Comparison of ENCODE assay signal across 9 cellular contexts in genomic region chr1:208731976-208732821, GRCh38.
DNase-seq lines count a peak whose midpoint lies in the region; ATAC-seq and TF ChIP-seq lines count a peak whose summit lies in the region.
"Had no signal": no experiment of that assay in that cellular context is flagged by ENCODE, and none has a peak within 500 bp of the region (broad histone marks: within the 10 kb centered on the region; RNA-seq: fewer than 3 reads in every experiment).

No MANE protein-coding gene starts in this region.

- peaks cover 14% of the 10 kb centered on the region for H3K27me3 Mint-ChIP-seq in stimulated activated naive CD8-positive, alpha-beta T cell treated with anti-CD3 and anti-CD28 coated beads, Interleukin-15, amount 100 ng/mL, for 72 hours
- no peaks in the 10 kb centered on the region for H3K27me3 Mint-ChIP-seq in natural killer cell (ENCODE audit: low read depth in 2 of 2)

- H3K4me3 Mint-ChIP-seq in stimulated activated naive CD8-positive, alpha-beta T cell treated with anti-CD3 and anti-CD28 coated beads, Interleukin-15, amount 100 ng/mL, for 72 hours: peak overlapping the region; percentile 26 to 52
- H3K4me3 Mint-ChIP-seq in natural killer cell: peak overlapping the region; percentile 26
- H3K4me3 Mint-ChIP-seq: nephron had no signal

- H3K36me3 Mint-ChIP-seq in natural killer cell: no peaks in the 10 kb centered on the region

- no peak for DNase-seq in stimulated activated naive CD8-positive, alpha-beta T cell treated with anti-CD3 and anti-CD28 coated beads, Interleukin-15, amount 100 ng/mL, for 72 hours
- DNase-seq in stimulated activated naive CD8-positive, alpha-beta T cell treated with anti-CD3 and anti-CD28 coated beads, Interleukin-15, Interleukin-2, amounts not matched to agents 100 U/mL and 50 U/mL, for 24 hours: no peak
- DNase-seq in NCI-H774 (lab: John Stamatoyannopoulos, UW) (peak; percentile 70), natural killer cell (no peak), D341Med (ENCODE audit: low spot score) (no peak), HT-29 (ENCODE audit: low spot score) (no peak), amniotic stem cell (lab: John Stamatoyannopoulos, UW) (no peak)

- peaks cover 7% of the 10 kb centered on the region for H3K4me1 Mint-ChIP-seq in stimulated activated naive CD8-positive, alpha-beta T cell treated with anti-CD3 and anti-CD28 coated beads, Interleukin-15, amount 100 ng/mL, for 72 hours
- peaks cover 7 to 12% of the 10 kb centered on the region in 2 donors for H3K4me1 Mint-ChIP-seq in natural killer cell

- no peak for TF ChIP-seq CTCF in natural killer cell (IDR thresholded peaks at IDR 0.05)

- H3K27ac Mint-ChIP-seq in stimulated activated naive CD8-positive, alpha-beta T cell treated with anti-CD3 and anti-CD28 coated beads, Interleukin-15, amount 100 ng/mL, for 72 hours: no peak overlapping the region
- H3K27ac Mint-ChIP-seq in natural killer cell: no peak overlapping the region
- H3K27ac Mint-ChIP-seq: nephron had no signal

- no peaks in the 10 kb centered on the region for H3K9me3 Mint-ChIP-seq in stimulated activated naive CD8-positive, alpha-beta T cell treated with anti-CD3 and anti-CD28 coated beads, Interleukin-15, amount 100 ng/mL, for 72 hours
- H3K9me3 Mint-ChIP-seq in natural killer cell: no peaks in the 10 kb centered on the region
- H3K9me3 Mint-ChIP-seq: nephron had no signal

- ATAC-seq in stimulated activated naive CD8-positive, alpha-beta T cell treated with anti-CD3 and anti-CD28 coated beads, Interleukin-15, amount 100 ng/mL, for 72 hours: no peak
- no peak for ATAC-seq in stimulated activated naive CD8-positive, alpha-beta T cell treated with anti-CD3 and anti-CD28 coated beads, Interleukin-15, Interleukin-2, amounts not matched to agents 100 U/mL and 50 U/mL, for 24 hours
- ATAC-seq in HG03095 (IDR thresholded peaks at IDR 0.05; ENCODE audit: unreplicated experiment) (peak; percentile 73), natural killer cell (peak in 2 of 3 donors; percentile 7 to 58)

- intact Hi-C loops in natural killer cell (cut with micrococcal nuclease): no loop called here

Comparison
In these comparisons a context has a peak if more than half of its experiments do, and no peak if none do; other contexts are left out.
1. ATAC-seq: peak in HG03095 (single experiment) and natural killer cell (2 of 3); none in stimulated activated naive CD8-positive, alpha-beta T cell treated with anti-CD3 and anti-CD28 coated beads, Interleukin-15, amount 100 ng/mL, for 72 hours (single experiment) and stimulated activated naive CD8-positive, alpha-beta T cell treated with anti-CD3 and anti-CD28 coated beads, Interleukin-15, Interleukin-2, amounts not matched to agents 100 U/mL and 50 U/mL, for 24 hours (single experiment).